ENCODE assay signal across 1 cellular context in the genomic region with DNA sequence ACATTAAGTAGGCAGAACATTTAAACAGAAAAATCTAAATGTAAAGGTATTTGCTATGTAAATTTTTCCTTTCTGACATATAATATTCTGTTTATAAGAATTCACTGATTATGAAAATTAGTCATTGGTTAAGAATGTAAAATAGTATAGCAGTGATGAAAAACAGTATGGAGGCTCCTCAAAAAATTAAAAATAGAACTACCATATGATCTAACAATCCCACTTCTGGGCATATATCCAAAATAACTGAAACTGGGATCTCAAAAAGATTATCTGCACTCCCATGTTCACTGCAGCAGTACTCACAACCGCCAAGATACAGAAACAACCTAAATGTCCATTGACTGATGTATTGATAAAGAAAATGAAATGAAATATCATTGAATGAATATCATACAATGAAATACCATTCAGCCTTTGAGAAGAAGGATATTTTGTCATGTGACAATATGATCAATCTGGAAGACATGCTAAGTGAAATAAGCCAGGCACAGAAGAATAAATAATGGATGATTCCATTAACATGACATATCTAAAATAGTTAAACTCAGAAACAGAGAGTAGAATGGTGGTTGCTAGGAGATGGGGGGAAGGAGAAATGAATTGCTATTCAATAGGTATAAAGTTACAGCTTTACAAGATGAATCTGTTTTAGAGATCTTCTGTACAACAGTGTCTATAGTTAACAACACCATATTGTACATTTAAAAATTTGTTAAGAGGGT.
TF ChIP-seq lines count a peak whose summit lies in the region.

No MANE protein-coding gene starts in this region.

TF ChIP-seq in HepG2, 621 proteins besides CTCF, POLR2A, EP300 and RAD21:
- TF ChIP-seq ZNF891 (CRISPR knock-in tag; IDR thresholded peaks at IDR 0.05) (no peak), SNAPC2 (CRISPR knock-in tag; IDR thresholded peaks at IDR 0.05) (no peak), ZNF605 (CRISPR knock-in tag; IDR thresholded peaks at IDR 0.05) (no peak), CBX5 (CRISPR knock-in tag; IDR thresholded peaks at IDR 0.05; ENCODE audit: borderline replicate concordance) (no peak), SP5 (CRISPR knock-in tag; IDR thresholded peaks at IDR 0.05; ENCODE audit: borderline replicate concordance, low read depth) (no peak), SSRP1 (CRISPR knock-in tag; IDR thresholded peaks at IDR 0.05) (no peak), NAIF1 (CRISPR knock-in tag; IDR thresholded peaks at IDR 0.05; ENCODE audit: borderline replicate concordance) (no peak)
- TF ChIP-seq, protein P1, sequence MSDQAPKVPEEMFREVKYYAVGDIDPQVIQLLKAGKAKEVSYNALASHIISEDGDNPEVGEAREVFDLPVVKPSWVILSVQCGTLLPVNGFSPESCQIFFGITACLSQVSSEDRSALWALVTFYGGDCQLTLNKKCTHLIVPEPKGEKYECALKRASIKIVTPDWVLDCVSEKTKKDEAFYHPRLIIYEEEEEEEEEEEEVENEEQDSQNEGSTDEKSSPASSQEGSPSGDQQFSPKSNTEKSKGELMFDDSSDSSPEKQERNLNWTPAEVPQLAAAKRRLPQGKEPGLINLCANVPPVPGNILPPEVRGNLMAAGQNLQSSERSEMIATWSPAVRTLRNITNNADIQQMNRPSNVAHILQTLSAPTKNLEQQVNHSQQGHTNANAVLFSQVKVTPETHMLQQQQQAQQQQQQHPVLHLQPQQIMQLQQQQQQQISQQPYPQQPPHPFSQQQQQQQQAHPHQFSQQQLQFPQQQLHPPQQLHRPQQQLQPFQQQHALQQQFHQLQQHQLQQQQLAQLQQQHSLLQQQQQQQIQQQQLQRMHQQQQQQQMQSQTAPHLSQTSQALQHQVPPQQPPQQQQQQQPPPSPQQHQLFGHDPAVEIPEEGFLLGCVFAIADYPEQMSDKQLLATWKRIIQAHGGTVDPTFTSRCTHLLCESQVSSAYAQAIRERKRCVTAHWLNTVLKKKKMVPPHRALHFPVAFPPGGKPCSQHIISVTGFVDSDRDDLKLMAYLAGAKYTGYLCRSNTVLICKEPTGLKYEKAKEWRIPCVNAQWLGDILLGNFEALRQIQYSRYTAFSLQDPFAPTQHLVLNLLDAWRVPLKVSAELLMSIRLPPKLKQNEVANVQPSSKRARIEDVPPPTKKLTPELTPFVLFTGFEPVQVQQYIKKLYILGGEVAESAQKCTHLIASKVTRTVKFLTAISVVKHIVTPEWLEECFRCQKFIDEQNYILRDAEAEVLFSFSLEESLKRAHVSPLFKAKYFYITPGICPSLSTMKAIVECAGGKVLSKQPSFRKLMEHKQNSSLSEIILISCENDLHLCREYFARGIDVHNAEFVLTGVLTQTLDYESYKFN (CRISPR knock-in tag; conservative IDR thresholded peaks at IDR 0.05) = no peak
